8 cellular contexts compared by ENCODE assay signal in genomic region chr1:199041173-199041914, GRCh38.
A peak's percentile ranks its signal among the peaks of the same experiment; 100 is the strongest.
DNase-seq lines count a peak whose midpoint lies in the region; ATAC-seq and TF ChIP-seq lines count a peak whose summit lies in the region.

No MANE protein-coding gene starts in this region.

- H3K4me2 ChIP-seq in Loucy (ENCODE audit: low read depth, low read length, poor library complexity, severe bottlenecking), result peak overlapping the region; percentile 81

- H3K36me3 Mint-ChIP-seq in endothelial cell (ENCODE audit: low read depth, unreplicated experiment), result no peaks in the 10 kb centered on the region

- no peaks in the 10 kb centered on the region for H3K36me3 ChIP-seq in Loucy (ENCODE audit: insufficient read depth, low read length)
- H3K36me3 ChIP-seq in thyroid gland, result no peaks in the 10 kb centered on the region

- H3K27ac ChIP-seq in thyroid gland, result no peak overlapping the region

- TF ChIP-seq CTCF in Loucy (conservative IDR thresholded peaks at IDR 0.05; ENCODE audit: low read length) (no peak), endothelial cell (IDR thresholded peaks at IDR 0.05; ENCODE audit: unreplicated experiment) (no peak), thyroid gland (IDR thresholded peaks at IDR 0.05) (no peak)

- no peak overlapping the region for H2AFZ ChIP-seq in Loucy (ENCODE audit: low read length)

- peaks cover 84% of the 10 kb centered on the region for H3K4me1 ChIP-seq in Loucy (ENCODE audit: insufficient read depth, low read length, poor library complexity, severe bottlenecking)
- H3K4me1 ChIP-seq in thyroid gland, result no peaks in the 10 kb centered on the region

- peak overlapping the region; percentile 94 for H3K9ac ChIP-seq in Loucy (ENCODE audit: low read depth, low read length, poor library complexity, severe bottlenecking)

- peak overlapping the region; percentile 67 for H3K4me3 ChIP-seq in Loucy (ENCODE audit: low read length, poor library complexity, severe bottlenecking)
- H3K4me3 ChIP-seq in thyroid gland (replicated peaks in 1 of 3), result no peak overlapping the region

- DNase-seq in endothelial cell (ENCODE audit: low spot score), result no peak
- no peak for DNase-seq in effector CD4-positive, alpha-beta T cell
- no peak for DNase-seq in DMS153 (lab: John Stamatoyannopoulos, UW)
- no peak for DNase-seq in activated CD4-positive, alpha-beta T cell treated with anti-CD3 and anti-CD28 coated beads, Interleukin-2, amount 50 U/mL, for 1 hour
- no peak for DNase-seq in thyroid gland

- no peaks in the 10 kb centered on the region for H3K9me2 ChIP-seq in Loucy (replicated peaks; ENCODE audit: low read depth, low read length)

- H3K27ac Mint-ChIP-seq in endothelial cell (ENCODE audit: unreplicated experiment), result peak overlapping the region; percentile 80

- no peaks in the 10 kb centered on the region for H4K20me1 ChIP-seq in Loucy (ENCODE audit: insufficient read depth, low read length, poor library complexity, severe bottlenecking)

- no peaks in the 10 kb centered on the region for H3K27me3 Mint-ChIP-seq in endothelial cell (ENCODE audit: unreplicated experiment)

- WGBS in thyroid gland, 2 donors, result 28 to 33% methylated on average over 4 of the region's 4 CpGs

- H3K4me1 Mint-ChIP-seq in endothelial cell (ENCODE audit: unreplicated experiment), result peaks cover 5% of the 10 kb centered on the region

- TF ChIP-seq POLR2A in thyroid gland (IDR thresholded peaks at IDR 0.05), result no peak

- ATAC-seq in GM18502 (IDR thresholded peaks at IDR 0.05; ENCODE audit: poor library complexity, unreplicated experiment), result peak; percentile 99
- peak; percentile 99 for ATAC-seq in GM21723 (IDR thresholded peaks at IDR 0.05; ENCODE audit: unreplicated experiment)

- H3K4me3 Mint-ChIP-seq in endothelial cell (ENCODE audit: unreplicated experiment), result no peak overlapping the region

- H3F3A ChIP-seq in Loucy (ENCODE audit: low read depth), result peaks cover 16% of the 10 kb centered on the region

- H3K9me3 ChIP-seq in Loucy (ENCODE audit: insufficient read depth, low read depth, low read length) (no peaks in the 10 kb centered on the region), thyroid gland (no peaks in the 10 kb centered on the region)

- H3K27me3 ChIP-seq in Loucy (ENCODE audit: insufficient read depth, low read length, poor library complexity, severe bottlenecking), result no peaks in the 10 kb centered on the region
- no peaks in the 10 kb centered on the region for H3K27me3 ChIP-seq in thyroid gland

- H3K79me2 ChIP-seq in Loucy (ENCODE audit: insufficient read depth, low read length), result peaks cover 81% of the 10 kb centered on the region

- intact Hi-C loops in thyroid gland (cut with DNase I), result no loop called here

- H3K9me3 Mint-ChIP-seq in endothelial cell (ENCODE audit: unreplicated experiment), result no peaks in the 10 kb centered on the region
